In genomic region chr14:70641548-70642312, GRCh38 we compare ENCODE assay signal across 8 cellular contexts. TPM values are rescaled to one million over a fixed set of nuclear protein-coding genes. Genes with fewer than 3 reads are reported as not detected.
A peak's percentile ranks its signal among the peaks of the same experiment; 100 is the strongest.
DNase-seq lines count a peak whose midpoint lies in the region; ATAC-seq and TF ChIP-seq lines count a peak whose summit lies in the region.

Gene TTC9, plus strand, starts transcription at chr14:70641916. Its CDS starts 214 bp downstream, at chr14:70642130.

- 0% methylated on average over 18 of the region's 106 CpGs; no CpG with 5 or more reads in 1 of the 2 experiments for WGBS in IMR-90 (ENCODE audit: extremely low coverage in 2 of 2, insufficient read length in 1 of 2), 2 experiments

- H3K27me3 ChIP-seq in IMR-90 (ENCODE audit: control insufficient read depth, insufficient read depth, low read length): peaks cover 43% of the 10 kb centered on the region

- no peak within 1 kb of the TSS for H2AK5ac ChIP-seq in IMR-90 (ENCODE audit: low read depth, low read length)

- H2BK5ac ChIP-seq in IMR-90 (ENCODE audit: low read depth, low read length, poor library complexity, severe bottlenecking): no peak within 1 kb of the TSS

- no peaks in the 10 kb centered on the region for H3K9me3 ChIP-seq in IMR-90 (ENCODE audit: control insufficient read depth, insufficient read depth, low read length)

- POLR2A ChIA-PET in IMR-90 (lab: Charles Lee; ENCODE audit: unreplicated experiment): no interaction called here

- peak; percentile 77 for ATAC-seq in IMR-90 (ENCODE audit: low read depth)
- ATAC-seq in Right ventricle myocardium superior (ENCODE audit: poor library complexity): peak; percentile 83

- no peak for TF ChIP-seq POLR2A in IMR-90 (IDR thresholded peaks at IDR 0.05; ENCODE audit: low read depth, low read length)

- H2AK9ac ChIP-seq in IMR-90 (replicated peaks; ENCODE audit: low read depth, low read length, poor library complexity): no peak within 1 kb of the TSS

- no peak for TF ChIP-seq RAD21 in IMR-90 (IDR thresholded peaks at IDR 0.05; ENCODE audit: low read length)

- no peak within 1 kb of the TSS for H4K91ac ChIP-seq in IMR-90 (ENCODE audit: insufficient read depth, low read depth, low read length)

- no peak within 1 kb of the TSS for H4K5ac ChIP-seq in IMR-90 (ENCODE audit: low read depth, low read length)

- no peaks in the 10 kb centered on the region for H4K20me1 ChIP-seq in IMR-90 (ENCODE audit: insufficient read depth, low read length)

- H3K79me1 ChIP-seq in IMR-90 (ENCODE audit: low read depth in 1 of 2, low read length in 2 of 2): no peaks in the 10 kb centered on the region

- in situ Hi-C loops in IMR-90 (cut with MboI; ENCODE audit: low sequenced_read_pairs): no loop called here

- H3K9ac ChIP-seq in IMR-90 (ENCODE audit: low read depth, low read length): no peak within 1 kb of the TSS

- CTCF ChIA-PET in IMR-90 (lab: Yijun Ruan, JAX): interaction anchor here (0.6 kb wide), 1 partner anchor 40 kb away, joined by 4 read pairs; no protein-coding TSS in a partner anchor

- H2BK120ac ChIP-seq in IMR-90 (ENCODE audit: low read depth, low read length): no peak within 1 kb of the TSS

- H3K4ac ChIP-seq in IMR-90 (ENCODE audit: low read depth, low read length): no peak within 1 kb of the TSS

- H3K18ac ChIP-seq in IMR-90 (ENCODE audit: low read depth, low read length): no peak within 1 kb of the TSS

- no peak within 1 kb of the TSS for H4K8ac ChIP-seq in IMR-90 (ENCODE audit: low read depth in 2 of 2, low read length in 2 of 2)

- peak within 1 kb of the TSS; percentile 33 for H3K4me3 ChIP-seq in IMR-90 (ENCODE audit: insufficient read depth, low read depth, low read length)

- no TSS peak for BruUV-seq in IMR-90 (replicated peaks; lab: Mats Ljungman, UMichigan)

- H3K14ac ChIP-seq in IMR-90 (replicated peaks; ENCODE audit: low read depth, low read length): no peak within 1 kb of the TSS

- H3K36me3 ChIP-seq in IMR-90 (ENCODE audit: control insufficient read depth, insufficient read depth, low read length): no peaks in the 10 kb centered on the region

- no peak within 1 kb of the TSS for H2BK15ac ChIP-seq in IMR-90 (ENCODE audit: low read depth, low read length)

- H3K4me2 ChIP-seq in IMR-90 (ENCODE audit: low read depth, low read length): peak within 1 kb of the TSS; percentile 82

- no peak within 1 kb of the TSS for H2BK20ac ChIP-seq in IMR-90 (ENCODE audit: low read depth, low read length)

- no peak for TF ChIP-seq CTCF in IMR-90 (conservative IDR thresholded peaks at IDR 0.05; ENCODE audit: low read depth, low read length)

- peaks cover 3% of the 10 kb centered on the region; the same call in 1 of the 2 replicates for H3K9me1 ChIP-seq in IMR-90 (ENCODE audit: insufficient read depth, low read length)

- H3K27ac ChIP-seq in IMR-90 (ENCODE audit: insufficient read depth, low read length): no peak within 1 kb of the TSS

- no peak within 1 kb of the TSS for H3K56ac ChIP-seq in IMR-90 (ENCODE audit: extremely low read depth, insufficient read depth, low read length)

- H3K4me1 ChIP-seq in IMR-90 (ENCODE audit: control insufficient read depth, insufficient read depth, low read length): no peaks in the 10 kb centered on the region; the same call in 1 of the 2 replicates

- DNase-seq in NCI-H2196 (lab: John Stamatoyannopoulos, UW; ENCODE audit: unreplicated experiment): peak; percentile 48
- DNase-seq in NCI-H2196 treated with DMSO at 0.1 percent for 48 hours (lab: John Stamatoyannopoulos, UW; ENCODE audit: unreplicated experiment): no peak
- no peak for DNase-seq in IMR-90
- peak; percentile 79 for DNase-seq in activated effector memory CD4-positive, alpha-beta T cell treated with anti-CD3 and anti-CD28 coated beads, Interleukin-2, amount 50 U/mL, for 16 hours
- no peak for DNase-seq in Right ventricle myocardium superior
- peak in 8 of 10 donors; percentile 8 to 86 (median 40) for DNase-seq in posterior cingulate gyrus
- DNase-seq in SIG-M5 (lab: John Stamatoyannopoulos, UW): no peak
- no peak for DNase-seq in stimulated activated CD8-positive, alpha-beta memory T cell treated with anti-CD3 and anti-CD28 coated beads, Interleukin-4, amount 100 ng/mL, for 48 hours

- dilution Hi-C loops in IMR-90 (cut with HindIII; ENCODE audit: low sequenced_read_pairs, unreplicated experiment): no loop called here

- H3K23ac ChIP-seq in IMR-90 (ENCODE audit: low read depth, low read length): no peak within 1 kb of the TSS

- peak within 1 kb of the TSS; percentile 80 for H2AFZ ChIP-seq in IMR-90 (replicated peaks; ENCODE audit: low read length, poor library complexity)

- intact Hi-C loops in IMR-90 (cut with micrococcal nuclease): no loop called here
- intact Hi-C loops in Right ventricle myocardium superior (cut with DNase I): loop anchor here (10.0 kb wide), 1 partner anchor 63 kb away; no protein-coding TSS in a partner anchor
- intact Hi-C loops in posterior cingulate gyrus (cut with DNase I): no loop called here

TF ChIP-seq in IMR-90, 13 proteins besides CTCF, POLR2A, EP300 and RAD21:
- TF ChIP-seq BHLHE40 (IDR thresholded peaks at IDR 0.05; ENCODE audit: low read depth, low read length) (no peak), CEBPB (IDR thresholded peaks at IDR 0.05; ENCODE audit: low read depth, low read length) (no peak), MAFK (IDR thresholded peaks at IDR 0.05; ENCODE audit: low read depth, low read length) (no peak), FOS (IDR thresholded peaks at IDR 0.05; ENCODE audit: low read depth, low read length) (no peak), MAZ (IDR thresholded peaks at IDR 0.05; ENCODE audit: borderline replicate concordance, low read depth, low read length) (no peak), RFX5 (IDR thresholded peaks at IDR 0.05; ENCODE audit: low read depth, low read length) (no peak), USF2 (IDR thresholded peaks at IDR 0.05; ENCODE audit: low read depth, low read length) (no peak), SMC3 (IDR thresholded peaks at IDR 0.05; ENCODE audit: low read depth, low read length) (no peak), CHD1 (IDR thresholded peaks at IDR 0.05; ENCODE audit: low read depth, low read length) (no peak), ELK1 (IDR thresholded peaks at IDR 0.05; ENCODE audit: borderline replicate concordance, low read depth, low read length) (no peak), MXI1 (IDR thresholded peaks at IDR 0.05; ENCODE audit: borderline replicate concordance, low read depth, low read length) (no peak), RCOR1 (IDR thresholded peaks at IDR 0.05; ENCODE audit: insufficient replicate concordance, low read length) (no peak), NFE2L2 (IDR thresholded peaks at IDR 0.05; ENCODE audit: low read depth, low read length) (no peak)

RNA-seq across cellular contexts. Expression of gene TTC9, which starts in this region (rescaled TPM):
- not detected in 2 replicates for total RNA-seq in IMR-90 (2012; rRNA removed)
- 0.01 and 0.02 TPM in 2 replicates for polyA plus RNA-seq in IMR-90 (2012; rRNA removed)
- 0.01 TPM in 2 replicates for polyA plus RNA-seq in IMR-90 (2012; cell fraction: cytosol; rRNA removed)
- 0.01 and 0.02 TPM in 2 replicates for polyA plus RNA-seq in IMR-90 (2012; cell fraction: nucleus; rRNA removed; ENCODE audit: low replicate concordance)
- 0.91 TPM for total RNA-seq in Right ventricle myocardium superior

Comparison
In these comparisons a context has a peak if more than half of its experiments do, and no peak if none do; other contexts are left out.
1. DNase-seq: peak in NCI-H2196 (single experiment), activated effector memory CD4-positive, alpha-beta T cell treated with anti-CD3 and anti-CD28 coated beads, Interleukin-2, amount 50 U/mL, for 16 hours (single experiment) and posterior cingulate gyrus (8 of 10); none in NCI-H2196 treated with DMSO at 0.1 percent for 48 hours (single experiment), IMR-90 (single experiment), Right ventricle myocardium superior (single experiment), SIG-M5 (single experiment) and stimulated activated CD8-positive, alpha-beta memory T cell treated with anti-CD3 and anti-CD28 coated beads, Interleukin-4, amount 100 ng/mL, for 48 hours (single experiment).
2. Peak in ATAC-seq, H3K4me3 ChIP-seq and H3K4me2 ChIP-seq in IMR-90; RNA of the gene not detected or under 1 TPM.
3. Peak in ATAC-seq in Right ventricle myocardium superior; RNA of the gene not detected or under 1 TPM.